Comparison of ENCODE assay signal across 38 cellular contexts in the genomic region with DNA sequence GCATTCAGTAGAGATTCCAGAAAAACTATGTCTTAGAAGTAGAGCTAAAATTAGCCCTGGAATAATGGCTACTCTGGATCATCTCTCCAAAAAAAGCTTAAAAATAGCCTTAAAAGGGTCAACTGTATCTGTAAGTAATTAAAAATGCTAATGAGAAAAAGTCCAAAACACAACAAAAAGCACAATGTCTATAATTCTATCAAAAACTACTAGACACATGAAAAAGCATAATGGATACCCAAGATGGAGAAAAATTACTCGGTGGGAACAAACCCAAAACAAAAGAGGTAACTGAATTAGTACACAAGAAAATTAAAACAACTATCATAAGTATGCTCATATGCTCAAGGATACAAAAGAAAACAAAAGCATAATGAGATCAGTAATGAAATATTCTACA.
"Had no signal": no experiment of that assay in that cellular context is flagged by ENCODE, and none has a peak within 500 bp of the region (broad histone marks: within the 10 kb centered on the region; RNA-seq: fewer than 3 reads in every experiment).

No MANE protein-coding gene starts in this region.

- ATAC-seq: activated CD4-positive, alpha-beta T cell treated with anti-CD3 and anti-CD28 coated beads for 36 hours; activated CD4-positive, CD25-positive, alpha-beta regulatory T cell treated with anti-CD3 and anti-CD28 coated beads, Interleukin-2, amount 50 U/mL, for 24 hours; activated CD8-positive, alpha-beta T cell treated with anti-CD3 and anti-CD28 coated beads for 36 hours; activated naive CD4-positive, alpha-beta T cell treated with anti-CD3 and anti-CD28 coated beads, Interleukin-2, amount 50 U/mL, for 72 hours; activated T-helper 17 cell treated with anti-CD3 and anti-CD28 coated beads, Interleukin-2, amount 50 U/mL, for 72 hours; body of pancreas; WTC11 had no signal

- H3K9me3 ChIP-seq: adrenal gland, body of pancreas had no signal

- H3K27me3 ChIP-seq: adrenal gland, body of pancreas, brain microvascular endothelial cell, cardiac muscle cell had no signal

- H3K27ac ChIP-seq: adrenal gland, body of pancreas, brain microvascular endothelial cell, cardiac muscle cell, WERI-Rb-1 had no signal

- H3K4me3 ChIP-seq: adrenal gland, body of pancreas, cardiac muscle cell had no signal

- H3K4me3 Mint-ChIP-seq: activated CD4-positive, alpha-beta memory T cell treated with anti-CD3 and anti-CD28 coated beads for 36 hours; activated CD4-positive, alpha-beta T cell treated with anti-CD3 and anti-CD28 coated beads for 36 hours; activated CD8-positive, alpha-beta T cell treated with anti-CD3 and anti-CD28 coated beads for 36 hours; activated naive CD4-positive, alpha-beta T cell treated with anti-CD3 and anti-CD28 coated beads for 36 hours; activated naive CD8-positive, alpha-beta T cell treated with anti-CD3 and anti-CD28 coated beads for 36 hours; activated T-helper 1 cell treated with anti-CD3 and anti-CD28 coated beads, Interleukin-12 subunit alpha, Interleukin-12 subunit beta, Interleukin-2, Interleukin-4 antibody, amounts not matched to agents 30 ng/mL and 10 ng/mL and 1 ng/mL, durations not matched to agents 14 hours and 24 hours and 36 hours; activated T-helper 17 cell treated with anti-CD3 and anti-CD28 coated beads, Interleukin-2, amount 50 U/mL, for 72 hours; central memory CD8-positive, alpha-beta T cell; T-helper 1 cell treated with Interleukin-12 subunit alpha and Interleukin-12 subunit beta and Interleukin-4 antibody, amounts not matched to agents 30 μg/mL and 1 μg/mL, for 36 hours; T-helper 2 cell treated with Interferon-gamma antibody and Interleukin-4, amounts not matched to agents 5 μg/mL and 100 μg/mL, for 36 hours; WTC11 had no signal

- H3K27ac Mint-ChIP-seq: activated CD4-positive, alpha-beta memory T cell treated with anti-CD3 and anti-CD28 coated beads for 36 hours; activated CD4-positive, alpha-beta T cell treated with anti-CD3 and anti-CD28 coated beads for 36 hours; activated CD8-positive, alpha-beta T cell treated with anti-CD3 and anti-CD28 coated beads for 36 hours; activated naive CD4-positive, alpha-beta T cell treated with anti-CD3 and anti-CD28 coated beads for 36 hours; activated naive CD4-positive, alpha-beta T cell treated with anti-CD3 and anti-CD28 coated beads, Interleukin-2, amount 50 U/mL, for 72 hours; activated naive CD8-positive, alpha-beta T cell treated with anti-CD3 and anti-CD28 coated beads for 36 hours; activated T-helper 1 cell treated with anti-CD3 and anti-CD28 coated beads, Interleukin-12 subunit alpha, Interleukin-12 subunit beta, Interleukin-2, Interleukin-4 antibody, amounts not matched to agents 30 ng/mL and 10 ng/mL and 1 ng/mL, durations not matched to agents 14 hours and 24 hours and 36 hours; activated T-helper 17 cell treated with anti-CD3 and anti-CD28 coated beads, Interleukin-2, amount 50 U/mL, for 72 hours; T-helper 1 cell treated with Interleukin-12 subunit alpha and Interleukin-12 subunit beta and Interleukin-4 antibody, amounts not matched to agents 30 μg/mL and 1 μg/mL, for 36 hours; T-helper 2 cell treated with Interferon-gamma antibody and Interleukin-4, amounts not matched to agents 5 μg/mL and 100 μg/mL, for 36 hours; WTC11 had no signal

- H3K4me1 Mint-ChIP-seq: WTC11 had no signal

- DNase-seq: activated CD4-positive, alpha-beta memory T cell treated with anti-CD3 and anti-CD28 coated beads for 36 hours; activated CD4-positive, alpha-beta T cell treated with anti-CD3 and anti-CD28 coated beads for 1 hour; activated CD4-positive, alpha-beta T cell treated with anti-CD3 and anti-CD28 coated beads for 36 hours; activated CD4-positive, alpha-beta T cell treated with anti-CD3 and anti-CD28 coated beads for 48 hours; activated CD4-positive, alpha-beta T cell treated with anti-CD3 and anti-CD28 coated beads, Interleukin-2, amount 50 U/mL, for 1 hour; activated CD4-positive, alpha-beta T cell treated with anti-CD3 and anti-CD28 coated beads, Interleukin-2, amount 50 U/mL, for 4 hours; activated CD4-positive, CD25-positive, alpha-beta regulatory T cell; activated CD8-positive, alpha-beta memory T cell treated with anti-CD3 and anti-CD28 coated beads, Interleukin-2, amount 50 U/mL, for 4 hours; activated CD8-positive, alpha-beta T cell treated with anti-CD3 and anti-CD28 coated beads for 36 hours; activated effector memory CD4-positive, alpha-beta T cell treated with anti-CD3 and anti-CD28 coated beads, Interleukin-2, amount 50 U/mL, for 16 hours; activated gamma-delta T cell treated with Interleukin-2 at 50 U/mL for 16 hours; activated naive CD4-positive, alpha-beta T cell; activated naive CD4-positive, alpha-beta T cell treated with anti-CD3 and anti-CD28 coated beads for 36 hours; activated naive CD4-positive, alpha-beta T cell treated with anti-CD3 and anti-CD28 coated beads, Interleukin-2, amount 50 U/mL, for 16 hours; activated naive CD8-positive, alpha-beta T cell treated with anti-CD3 and anti-CD28 coated beads for 36 hours; activated T-cell treated with anti-CD3 and anti-CD28 coated beads for 4 hours; activated T-cell treated with anti-CD3 and anti-CD28 coated beads, Interleukin-2, amount 50 U/mL, for 1 hour; activated T-cell treated with anti-CD3 and anti-CD28 coated beads, Interleukin-2, amount 50 U/mL, for 48 hours; adrenal gland; amniotic stem cell; aorta; body of pancreas; brain microvascular endothelial cell; caudate nucleus; cerebellar nuclear complex; T-helper 1 cell; T-helper 2 cell; T-helper 9 cell; WERI-Rb-1 had no signal

- H3K9me3 Mint-ChIP-seq: activated T-helper 17 cell treated with anti-CD3 and anti-CD28 coated beads, Interleukin-2, amount 50 U/mL, for 72 hours; central memory CD8-positive, alpha-beta T cell; WTC11 had no signal

- H3K27me3 Mint-ChIP-seq: activated CD4-positive, alpha-beta memory T cell treated with anti-CD3 and anti-CD28 coated beads for 36 hours; activated CD4-positive, alpha-beta T cell treated with anti-CD3 and anti-CD28 coated beads for 36 hours; activated CD8-positive, alpha-beta T cell treated with anti-CD3 and anti-CD28 coated beads for 36 hours; activated naive CD8-positive, alpha-beta T cell treated with anti-CD3 and anti-CD28 coated beads for 36 hours; activated T-helper 17 cell treated with anti-CD3 and anti-CD28 coated beads, Interleukin-2, amount 50 U/mL, for 72 hours; central memory CD8-positive, alpha-beta T cell had no signal

- H3K4me1 ChIP-seq: adrenal gland, body of pancreas had no signal
